9 cellular contexts compared by ENCODE assay signal in genomic region chr22:50189184-50189848, GRCh38. TPM values are rescaled to one million over a fixed set of nuclear protein-coding genes. Genes with fewer than 3 reads are reported as not detected.
DNase-seq lines count a peak whose midpoint lies in the region; FAIRE-seq and TF ChIP-seq lines count a peak whose summit lies in the region.
"Had no signal": no experiment of that assay in that cellular context is flagged by ENCODE, and none has a peak within 500 bp of the region (broad histone marks: within the 10 kb centered on the region; RNA-seq: fewer than 3 reads in every experiment).

No MANE protein-coding gene starts in this region.

- peaks cover 68% of the 10 kb centered on the region for H3K79me2 ChIP-seq in keratinocyte (ENCODE audit: control insufficient read depth, insufficient read depth, low read length)

- H3K9ac ChIP-seq in keratinocyte (ENCODE audit: control insufficient read depth, extremely low read depth, insufficient read depth, low read length) = peak overlapping the region; percentile 64

- H3K27ac Mint-ChIP-seq in T-helper 2 cell treated with Interferon-gamma antibody and Interleukin-4, amounts not matched to agents 5 μg/mL and 100 μg/mL, for 36 hours = peak overlapping the region; percentile 100
- peak overlapping the region; percentile 95 for H3K27ac Mint-ChIP-seq in activated CD4-positive, alpha-beta memory T cell treated with anti-CD3 and anti-CD28 coated beads, Interleukin-2, amount 10 ng/mL, durations not matched to agents 7 days and 5 days

- TF ChIP-seq CTCF in keratinocyte (optimal IDR thresholded peaks at IDR 0.05 in 1 of 3, IDR thresholded peaks at IDR 0.05 in 1 of 3, conservative IDR thresholded peaks at IDR 0.05 in 1 of 3; ENCODE audit: extremely low read depth in 1 of 3, insufficient read depth in 2 of 3, low read length in 3 of 3) = no peak
- no peak for TF ChIP-seq CTCF in thyroid gland (IDR thresholded peaks at IDR 0.05)

- peaks cover 17% of the 10 kb centered on the region for H3K36me3 Mint-ChIP-seq in T-helper 2 cell treated with Interferon-gamma antibody and Interleukin-4, amounts not matched to agents 5 μg/mL and 100 μg/mL, for 36 hours (ENCODE audit: low read depth)
- peaks cover 35% of the 10 kb centered on the region for H3K36me3 Mint-ChIP-seq in activated CD4-positive, alpha-beta memory T cell treated with anti-CD3 and anti-CD28 coated beads, Interleukin-2, amount 10 ng/mL, durations not matched to agents 7 days and 5 days (ENCODE audit: low read depth)

- POLR2A ChIA-PET in activated CD4-positive, alpha-beta memory T cell treated with anti-CD3 and anti-CD28 coated beads, Interleukin-2, amount 10 ng/mL, durations not matched to agents 7 days and 5 days (lab: Charles Lee) = interaction anchor here (1.6 to 3.6 kb wide), 8 partner anchors 10 to 432 kb away, joined by 5 to 26 read pairs (median 12); partner anchors contain the start of genes SCO2 and SELENOO

- H3K27ac ChIP-seq in keratinocyte (ENCODE audit: control insufficient read depth, insufficient read depth, low read length) (peak overlapping the region; percentile 78), thyroid gland (peak overlapping the region; percentile 80 to 91 (median 83))

- H3K9me3 ChIP-seq in keratinocyte (ENCODE audit: control insufficient read depth, low read depth, low read length) = no peaks in the 10 kb centered on the region
- H3K9me3 ChIP-seq in thyroid gland = no peaks in the 10 kb centered on the region

- CTCF ChIA-PET in activated CD4-positive, alpha-beta memory T cell treated with anti-CD3 and anti-CD28 coated beads, Interleukin-2, amount 10 ng/mL, durations not matched to agents 7 days and 5 days (lab: Charles Lee) = interaction anchor here (2.2 kb wide), 1 partner anchor 41 kb away, joined by 6 read pairs; no protein-coding TSS in a partner anchor

- H3K4me3 ChIP-seq in keratinocyte (ENCODE audit: control insufficient read depth in 2 of 3, extremely low read depth in 1 of 3, insufficient read depth in 2 of 3, low read depth in 1 of 3, low read length in 3 of 3) = no peak overlapping the region
- H3K4me3 ChIP-seq in thyroid gland (replicated peaks in 1 of 3) = no peak overlapping the region

- FAIRE-seq in keratinocyte (lab: Jason Lieb, UNC) = no peak

- H3K27me3 ChIP-seq in keratinocyte (ENCODE audit: control insufficient read depth, extremely low read depth, insufficient read depth, low read length) (no peaks in the 10 kb centered on the region), thyroid gland (no peaks in the 10 kb centered on the region)

- peaks cover 3% of the 10 kb centered on the region for H4K20me1 ChIP-seq in keratinocyte (ENCODE audit: control insufficient read depth, extremely low read depth, insufficient read depth, low read length)

- no peak overlapping the region for H2AFZ ChIP-seq in keratinocyte (ENCODE audit: control insufficient read depth, low read length)

- WGBS in thyroid gland, 2 donors = 84% methylated on average over 10 of the region's 20 CpGs; no CpG with 5 or more reads in 1 of the 2 donors

- dilution Hi-C loops in keratinocyte (cut with MboI; ENCODE audit: extremely low pct_ligation_motif_present, low sequenced_read_pairs) = no loop called here

- no peak for TF ChIP-seq POLR2A in thyroid gland (IDR thresholded peaks at IDR 0.05)

- H3K27me3 Mint-ChIP-seq in T-helper 2 cell treated with Interferon-gamma antibody and Interleukin-4, amounts not matched to agents 5 μg/mL and 100 μg/mL, for 36 hours (ENCODE audit: low read depth) = peaks cover 2% of the 10 kb centered on the region
- H3K27me3 Mint-ChIP-seq in activated CD4-positive, alpha-beta memory T cell treated with anti-CD3 and anti-CD28 coated beads, Interleukin-2, amount 10 ng/mL, durations not matched to agents 7 days and 5 days = no peaks in the 10 kb centered on the region

- peaks cover 34% of the 10 kb centered on the region for H3K4me1 ChIP-seq in keratinocyte (ENCODE audit: control insufficient read depth, extremely low read depth, insufficient read depth, low read length)
- peaks cover 41 to 52% of the 10 kb centered on the region in 2 donors for H3K4me1 ChIP-seq in thyroid gland

- intact Hi-C loops in thyroid gland (cut with DNase I) = no loop called here

- peaks cover 36% of the 10 kb centered on the region for H3K4me1 Mint-ChIP-seq in T-helper 2 cell treated with Interferon-gamma antibody and Interleukin-4, amounts not matched to agents 5 μg/mL and 100 μg/mL, for 36 hours (ENCODE audit: low read depth)
- peaks cover 57% of the 10 kb centered on the region for H3K4me1 Mint-ChIP-seq in activated CD4-positive, alpha-beta memory T cell treated with anti-CD3 and anti-CD28 coated beads, Interleukin-2, amount 10 ng/mL, durations not matched to agents 7 days and 5 days

- H3K9me3 Mint-ChIP-seq in T-helper 2 cell treated with Interferon-gamma antibody and Interleukin-4, amounts not matched to agents 5 μg/mL and 100 μg/mL, for 36 hours = no peaks in the 10 kb centered on the region
- H3K9me3 Mint-ChIP-seq in activated CD4-positive, alpha-beta memory T cell treated with anti-CD3 and anti-CD28 coated beads, Interleukin-2, amount 10 ng/mL, durations not matched to agents 7 days and 5 days = no peaks in the 10 kb centered on the region

- DNase-seq in T-helper 2 cell treated with Interferon-gamma antibody and Interleukin-4, amounts not matched to agents 5 μg/mL and 100 μg/mL, for 36 hours (ENCODE audit: low spot score) = no peak
- DNase-seq in T-helper 2 cell (no peak), keratinocyte (ENCODE audit: low read depth, low spot score) (no peak), thyroid gland (no peak), SK-N-DZ (ENCODE audit: low spot score) (no peak), kidney glomerular epithelial cell (lab: John Stamatoyannopoulos, UW) (no peak), NOMO-1 (lab: John Stamatoyannopoulos, UW; ENCODE audit: unreplicated experiment in 2 of 2) (no peak)
- no peak for DNase-seq in activated CD4-positive, alpha-beta memory T cell treated with anti-CD3 and anti-CD28 coated beads, Interleukin-2, amount 10 ng/mL, durations not matched to agents 7 days and 5 days
- DNase-seq: activated CD4-positive, alpha-beta T cell treated with anti-CD3 and anti-CD28 coated beads for 1 hour had no signal

- H3K36me3 ChIP-seq in keratinocyte (ENCODE audit: control insufficient read depth in 2 of 2, extremely low read depth in 1 of 2, insufficient read depth in 2 of 2, low read length in 2 of 2) (peaks cover 6 to 14% of the 10 kb centered on the region in 2 experiments), thyroid gland (peaks cover 2 to 4% of the 10 kb centered on the region in 2 donors)

- H3K4me2 ChIP-seq in keratinocyte (ENCODE audit: control insufficient read depth, extremely low read depth, insufficient read depth, low read depth, low read length) = peak overlapping the region; percentile 52

- H3K4me3 Mint-ChIP-seq in T-helper 2 cell treated with Interferon-gamma antibody and Interleukin-4, amounts not matched to agents 5 μg/mL and 100 μg/mL, for 36 hours = peak overlapping the region; percentile 97
- peak overlapping the region; percentile 79 for H3K4me3 Mint-ChIP-seq in activated CD4-positive, alpha-beta memory T cell treated with anti-CD3 and anti-CD28 coated beads, Interleukin-2, amount 10 ng/mL, durations not matched to agents 7 days and 5 days

- H3K9me1 ChIP-seq in keratinocyte (ENCODE audit: control insufficient read depth, extremely low read depth, insufficient read depth, low read length) = no peaks in the 10 kb centered on the region

RNA-seq across cellular contexts. Expression of gene TRABD, which starts 3.6 kb away (rescaled TPM):
- total RNA-seq in activated CD4-positive, alpha-beta memory T cell treated with anti-CD3 and anti-CD28 coated beads, Interleukin-2, amount 10 ng/mL, durations not matched to agents 7 days and 5 days = 100 to 1,000 TPM; 136 to 138 TPM
- 22.7 to 38.0 TPM (median 31.7 TPM) in 3 replicates for polyA plus RNA-seq in keratinocyte
- polyA plus RNA-seq in keratinocyte (2011; ENCODE audit: low read depth) = 19.8 TPM
- 14.9 and 35.0 TPM in 2 replicates for polyA plus RNA-seq in keratinocyte (2011; cell fraction: cytosol; rRNA removed)
- polyA plus RNA-seq in keratinocyte (2011; cell fraction: nucleus; rRNA removed) = 72.7 and 96.3 TPM in 2 replicates
- polyA plus RNA-seq in keratinocyte (2012; ENCODE audit: low replicate concordance) = 31.1 and 41.3 TPM in 2 replicates
- polyA minus RNA-seq in keratinocyte = 13.1 to 52.8 TPM (median 16.4 TPM) in 3 replicates
- 34.7 TPM for polyA minus RNA-seq in keratinocyte (2011; cell fraction: cytosol; rRNA and poly(A)+ RNA removed)
- polyA minus RNA-seq in keratinocyte (2011; cell fraction: nucleus; rRNA and poly(A)+ RNA removed) = 22.4 and 22.9 TPM in 2 replicates
- total RNA-seq in thyroid gland = 10 to 100 TPM; 26.6 to 51.9 (median 31.5) TPM
- 51.6 and 62.9 TPM in 2 replicates for polyA plus RNA-seq in SK-N-DZ (2014; cell fraction: cytosol; rRNA removed)
- polyA plus RNA-seq in SK-N-DZ (2014; cell fraction: nucleus; rRNA removed) = 188 and 198 TPM in 2 replicates

RNA-seq across cellular contexts. Expression of gene SELENOO, which starts 11.5 kb away (rescaled TPM):
- total RNA-seq in activated CD4-positive, alpha-beta memory T cell treated with anti-CD3 and anti-CD28 coated beads, Interleukin-2, amount 10 ng/mL, durations not matched to agents 7 days and 5 days = 10 to 100 TPM; 21.5 TPM
- 14.4 to 32.1 TPM (median 22.0 TPM) in 3 replicates for polyA plus RNA-seq in keratinocyte
- 7.1 TPM for polyA plus RNA-seq in keratinocyte (2011; ENCODE audit: low read depth)
- polyA plus RNA-seq in keratinocyte (2011; cell fraction: cytosol; rRNA removed) = 10.5 and 27.6 TPM in 2 replicates
- polyA plus RNA-seq in keratinocyte (2011; cell fraction: nucleus; rRNA removed) = 43.3 and 54.8 TPM in 2 replicates
- 18.9 and 29.1 TPM in 2 replicates for polyA plus RNA-seq in keratinocyte (2012; ENCODE audit: low replicate concordance)
- 13.9 to 25.9 TPM (median 16.6 TPM) in 3 replicates for polyA minus RNA-seq in keratinocyte
- polyA minus RNA-seq in keratinocyte (2011; cell fraction: cytosol; rRNA and poly(A)+ RNA removed) = 51.8 TPM
- 29.0 and 29.5 TPM in 2 replicates for polyA minus RNA-seq in keratinocyte (2011; cell fraction: nucleus; rRNA and poly(A)+ RNA removed)
- 10 to 100 TPM; 20.7 to 50.6 (median 31.0) TPM for total RNA-seq in thyroid gland
- polyA plus RNA-seq in SK-N-DZ (2014; cell fraction: cytosol; rRNA removed) = 32.9 and 34.5 TPM in 2 replicates
- polyA plus RNA-seq in SK-N-DZ (2014; cell fraction: nucleus; rRNA removed) = 120 and 155 TPM in 2 replicates

RNA-seq across cellular contexts. Expression of gene PANX2, which starts 18.8 kb away (rescaled TPM):
- under 1 TPM; 0.83 to 0.88 TPM for total RNA-seq in activated CD4-positive, alpha-beta memory T cell treated with anti-CD3 and anti-CD28 coated beads, Interleukin-2, amount 10 ng/mL, durations not matched to agents 7 days and 5 days
- polyA plus RNA-seq in keratinocyte = 0.22 to 0.68 TPM (median 0.32 TPM) in 3 replicates
- 0.17 TPM for polyA plus RNA-seq in keratinocyte (2011; ENCODE audit: low read depth)
- polyA plus RNA-seq in keratinocyte (2011; cell fraction: cytosol; rRNA removed) = 0.30 and 1.0 TPM in 2 replicates
- 0.97 and 1.3 TPM in 2 replicates for polyA plus RNA-seq in keratinocyte (2011; cell fraction: nucleus; rRNA removed)
- polyA plus RNA-seq in keratinocyte (2012; ENCODE audit: low replicate concordance) = 0.83 and 1.2 TPM in 2 replicates
- polyA minus RNA-seq in keratinocyte = 0.10 to 2.5 TPM in 2 of 3 replicates, not detected in the other
- polyA minus RNA-seq in keratinocyte (2011; cell fraction: cytosol; rRNA and poly(A)+ RNA removed) = 0.77 TPM
- 0.23 and 0.53 TPM in 2 replicates for polyA minus RNA-seq in keratinocyte (2011; cell fraction: nucleus; rRNA and poly(A)+ RNA removed)
- 10 to 100 TPM in 3 of 4 donors, 1 to 10 TPM in 1; 9.0 to 12.1 (median 10.9) TPM for total RNA-seq in thyroid gland
- 1.7 and 2.2 TPM in 2 replicates for polyA plus RNA-seq in SK-N-DZ (2014; cell fraction: cytosol; rRNA removed)
- 1.8 and 2.6 TPM in 2 replicates for polyA plus RNA-seq in SK-N-DZ (2014; cell fraction: nucleus; rRNA removed)

RNA-seq across cellular contexts. Expression of gene TUBGCP6, which starts 55.5 kb away (rescaled TPM):
- 10 to 100 TPM; 50.6 to 53.9 TPM for total RNA-seq in activated CD4-positive, alpha-beta memory T cell treated with anti-CD3 and anti-CD28 coated beads, Interleukin-2, amount 10 ng/mL, durations not matched to agents 7 days and 5 days
- polyA plus RNA-seq in keratinocyte = 10.1 to 19.0 TPM (median 11.6 TPM) in 3 replicates
- 33.6 TPM for polyA plus RNA-seq in keratinocyte (2011; ENCODE audit: low read depth)
- polyA plus RNA-seq in keratinocyte (2011; cell fraction: cytosol; rRNA removed) = 2.6 and 5.4 TPM in 2 replicates
- 70.9 and 85.2 TPM in 2 replicates for polyA plus RNA-seq in keratinocyte (2011; cell fraction: nucleus; rRNA removed)
- polyA plus RNA-seq in keratinocyte (2012; ENCODE audit: low replicate concordance) = 14.1 and 15.8 TPM in 2 replicates
- polyA minus RNA-seq in keratinocyte = 13.7 to 24.3 TPM (median 21.4 TPM) in 3 replicates
- polyA minus RNA-seq in keratinocyte (2011; cell fraction: cytosol; rRNA and poly(A)+ RNA removed) = 19.2 TPM
- polyA minus RNA-seq in keratinocyte (2011; cell fraction: nucleus; rRNA and poly(A)+ RNA removed) = 39.8 and 40.1 TPM in 2 replicates
- total RNA-seq in thyroid gland = 100 to 1,000 TPM in 1 of 4 donors, 10 to 100 TPM in 3; 64.6 to 102 (median 80.3) TPM
- polyA plus RNA-seq in SK-N-DZ (2014; cell fraction: cytosol; rRNA removed) = 21.2 and 23.3 TPM in 2 replicates
- polyA plus RNA-seq in SK-N-DZ (2014; cell fraction: nucleus; rRNA removed) = 225 and 301 TPM in 2 replicates

Comparison
In these comparisons a context has a peak if more than half of its experiments do, and no peak if none do; other contexts are left out.
1. RNA of gene PANX2, which starts 18.8 kb away (total RNA-seq): 9.0 to 12.1 TPM in thyroid gland; 0.83 to 0.88 TPM in activated CD4-positive, alpha-beta memory T cell treated with anti-CD3 and anti-CD28 coated beads, Interleukin-2, amount 10 ng/mL, durations not matched to agents 7 days and 5 days; every median in the first group is over 4 times any median in the second.